27 cellular contexts compared by ENCODE assay signal in the genomic region with DNA sequence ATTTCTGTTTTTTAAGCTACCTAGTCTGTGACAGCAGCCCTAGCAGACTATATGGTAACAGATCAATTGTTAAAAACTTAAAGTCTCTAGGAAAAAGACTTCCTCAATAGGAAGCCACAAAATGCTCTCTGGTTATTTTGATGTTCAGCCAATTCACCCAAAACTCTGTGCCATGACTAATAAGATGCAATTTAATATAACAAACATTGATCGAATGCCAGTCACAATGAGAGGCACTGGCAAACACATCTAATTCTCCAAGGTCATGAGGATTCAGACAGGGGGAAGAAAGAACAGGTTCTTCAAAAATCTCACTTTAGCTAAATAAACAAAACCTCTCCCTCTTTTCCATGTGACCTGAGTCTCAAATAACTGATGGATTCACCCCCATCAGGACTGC.
"Had no signal": no experiment of that assay in that cellular context is flagged by ENCODE, and none has a peak within 500 bp of the region (broad histone marks: within the 10 kb centered on the region; RNA-seq: fewer than 3 reads in every experiment).

No MANE protein-coding gene starts in this region.

- H3K4me3 Mint-ChIP-seq: dendritic cell treated with granulocyte-macrophage colony-stimulating factor and Interleukin-4, amounts not matched to agents 40 ng/mL and 50 ng/mL, for 4 days; endodermal cell; mesothelial cell of epicardium; naive thymus-derived CD4-positive, alpha-beta T cell; nephron; neural progenitor cell; stimulated activated memory B cell treated with anti-CD40 and anti-IgM and Interleukin-4, amounts not matched to agents 10 μg/mL and 1 μg/mL and 100 μg/mL, for 72 hours; type B pancreatic cell had no signal

- ATAC-seq: esophagus mucosa; gastrocnemius medialis; heart left ventricle; left lobe of liver; naive thymus-derived CD4-positive, alpha-beta T cell; sciatic nerve; stimulated activated memory B cell treated with anti-CD40 and anti-IgM and Interleukin-4, amounts not matched to agents 10 μg/mL and 1 μg/mL and 100 μg/mL, for 72 hours; stimulated activated naive CD8-positive, alpha-beta T cell treated with anti-CD3 and anti-CD28 coated beads, Interleukin-15, Interleukin-2, amounts not matched to agents 100 U/mL and 50 U/mL, for 24 hours had no signal

- H3K36me3 ChIP-seq: colonic mucosa, heart left ventricle, neural progenitor cell, prostate gland, right atrium auricular region, thyroid gland had no signal

- H3K27me3 ChIP-seq: colonic mucosa, gastrocnemius medialis, heart left ventricle, hepatocyte, neural progenitor cell, right atrium auricular region, thyroid gland had no signal

- H3K27ac ChIP-seq: colonic mucosa, epithelial cell of prostate, gastrocnemius medialis, heart left ventricle, hepatocyte, neural progenitor cell, prostate gland, right atrium auricular region, thyroid gland had no signal

- H3K4me1 ChIP-seq: colonic mucosa, gastrocnemius medialis, neural progenitor cell, prostate gland, right atrium auricular region, thyroid gland had no signal

- H3K9ac ChIP-seq: neural progenitor cell had no signal

- H3K36me3 Mint-ChIP-seq: mesothelial cell of epicardium, neural progenitor cell, type B pancreatic cell had no signal

- H3K4me2 ChIP-seq: hepatocyte, neural progenitor cell had no signal

- DNase-seq: colonic mucosa; effector CD8-positive, alpha-beta T cell; endodermal cell; foreskin fibroblast; gastrocnemius medialis; heart left ventricle; kidney; mesenchymal stem cell; naive thymus-derived CD4-positive, alpha-beta T cell; stimulated activated CD4-positive, alpha-beta T cell treated with anti-CD3 and anti-CD28 coated beads, Interleukin-2, amount 100 ng/mL, for 24 hours; stimulated activated CD4-positive, alpha-beta T cell treated with anti-CD3 and anti-CD28 coated beads, Interleukin-4, amount 100 ng/mL, for 24 hours; stimulated activated naive CD8-positive, alpha-beta T cell treated with anti-CD3 and anti-CD28 coated beads, Interleukin-15, Interleukin-2, amounts not matched to agents 100 U/mL and 50 U/mL, for 24 hours; thyroid gland had no signal

- H3K4me1 Mint-ChIP-seq: nephron; stimulated activated memory B cell treated with anti-CD40 and anti-IgM and Interleukin-4, amounts not matched to agents 10 μg/mL and 1 μg/mL and 100 μg/mL, for 72 hours had no signal

- H3K4me3 ChIP-seq: colonic mucosa, gastrocnemius medialis, heart left ventricle, hepatocyte, lung, neural progenitor cell, prostate gland, right atrium auricular region, thyroid gland had no signal

- H3K27me3 Mint-ChIP-seq: dendritic cell treated with granulocyte-macrophage colony-stimulating factor and Interleukin-4, amounts not matched to agents 40 ng/mL and 50 ng/mL, for 4 days; naive thymus-derived CD4-positive, alpha-beta T cell; stimulated activated memory B cell treated with anti-CD40 and anti-IgM and Interleukin-4, amounts not matched to agents 10 μg/mL and 1 μg/mL and 100 μg/mL, for 72 hours; type B pancreatic cell had no signal

- H3K9me3 ChIP-seq: colonic mucosa, gastrocnemius medialis, heart left ventricle, prostate gland, right atrium auricular region, thyroid gland had no signal

- H3K27ac Mint-ChIP-seq: dendritic cell treated with granulocyte-macrophage colony-stimulating factor and Interleukin-4, amounts not matched to agents 40 ng/mL and 50 ng/mL, for 4 days; endodermal cell; mesothelial cell of epicardium; naive thymus-derived CD4-positive, alpha-beta T cell; nephron; neural progenitor cell; stimulated activated memory B cell treated with anti-CD40 and anti-IgM and Interleukin-4, amounts not matched to agents 10 μg/mL and 1 μg/mL and 100 μg/mL, for 72 hours; type B pancreatic cell had no signal

- H3K9me3 Mint-ChIP-seq: dendritic cell treated with granulocyte-macrophage colony-stimulating factor and Interleukin-4, amounts not matched to agents 40 ng/mL and 50 ng/mL, for 4 days; endodermal cell; mesothelial cell of epicardium; nephron; neural progenitor cell; stimulated activated memory B cell treated with anti-CD40 and anti-IgM and Interleukin-4, amounts not matched to agents 10 μg/mL and 1 μg/mL and 100 μg/mL, for 72 hours had no signal
